Comparison of ENCODE assay signal across 7 cellular contexts in the genomic region with DNA sequence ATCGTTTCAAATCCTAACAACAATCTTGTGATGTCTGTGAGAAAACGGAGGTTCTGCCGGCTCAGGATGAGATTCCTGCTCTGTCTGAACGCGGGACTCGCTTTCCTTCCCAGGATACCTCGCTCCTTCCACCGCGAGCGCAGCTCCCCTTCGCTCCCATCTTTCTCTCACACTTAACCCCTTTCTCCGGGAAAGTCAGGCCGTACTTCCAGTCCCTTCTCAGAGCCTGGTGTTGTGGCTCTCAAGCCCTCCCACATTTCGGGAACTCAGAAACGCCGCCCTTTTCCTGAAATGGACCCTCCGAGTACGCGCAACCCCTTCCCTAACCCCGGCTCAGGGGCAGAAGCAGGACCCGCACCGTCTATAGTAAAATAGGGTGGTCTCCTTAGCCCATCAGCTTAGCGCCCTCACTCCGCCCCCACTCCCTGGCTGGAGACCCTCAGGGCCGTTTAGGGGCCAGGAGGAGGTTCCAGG. TPM values are rescaled to one million over a fixed set of nuclear protein-coding genes. Genes with fewer than 3 reads are reported as not detected.
DNase-seq lines count a peak whose midpoint lies in the region; ATAC-seq and TF ChIP-seq lines count a peak whose summit lies in the region.

No MANE protein-coding gene starts in this region.

- peak overlapping the region; percentile 96 for H3K4me3 Mint-ChIP-seq in HFFc6

- H3F3A ChIP-seq in OCI-LY1 (ENCODE audit: insufficient read depth, low read length), result no peaks in the 10 kb centered on the region

- TF ChIP-seq CTCF in HFFc6 (IDR thresholded peaks at IDR 0.05), result no peak
- TF ChIP-seq CTCF in OCI-LY1 (IDR thresholded peaks at IDR 0.05; ENCODE audit: low read length), result no peak
- TF ChIP-seq CTCF in choroid plexus epithelial cell (conservative IDR thresholded peaks at IDR 0.05; ENCODE audit: low read depth, low read length), result no peak
- TF ChIP-seq CTCF in right lobe of liver (IDR thresholded peaks at IDR 0.05), result no peak
- no peak for TF ChIP-seq CTCF in thoracic aorta (IDR thresholded peaks at IDR 0.05)

- intact Hi-C loops in right lobe of liver (cut with DNase I), result no loop called here

- H4K20me1 ChIP-seq in OCI-LY1 (ENCODE audit: insufficient read depth, low read length), result no peaks in the 10 kb centered on the region

- H3K9me3 ChIP-seq in OCI-LY1 (ENCODE audit: low read length) (no peaks in the 10 kb centered on the region), right lobe of liver (no peaks in the 10 kb centered on the region), thoracic aorta (no peaks in the 10 kb centered on the region)

- TF ChIP-seq POLR2A in right lobe of liver (IDR thresholded peaks at IDR 0.05), result no peak

- H3K36me3 ChIP-seq in OCI-LY1 (ENCODE audit: insufficient read depth, low read length), result peaks cover 4% of the 10 kb centered on the region; the same call in 1 of the 2 replicates
- no peaks in the 10 kb centered on the region for H3K36me3 ChIP-seq in right lobe of liver
- H3K36me3 ChIP-seq in thoracic aorta, result no peaks in the 10 kb centered on the region

- WGBS in right lobe of liver (ENCODE audit: insufficient coverage, low coverage, low lambda C conversion rate, missing lambda C conversion rate), result 3% methylated on average over 17 of the region's 25 CpGs

- peak; percentile 67 for DNase-seq in ELR (ENCODE audit: low read depth)
- no peak for DNase-seq in HFFc6
- peak; percentile 67 for DNase-seq in choroid plexus epithelial cell (ENCODE audit: low read depth)
- no peak for DNase-seq in right lobe of liver
- no peak for DNase-seq in thoracic aorta (ENCODE audit: low spot score)
- DNase-seq in GM19240 (ENCODE audit: insufficient read length, low spot score), result no peak

- peaks cover 22% of the 10 kb centered on the region for H3K36me3 Mint-ChIP-seq in HFFc6 (ENCODE audit: low read depth)

- H3K9ac ChIP-seq in OCI-LY1 (ENCODE audit: low read length), result peak overlapping the region; percentile 84

- peak; percentile 5 to 34 (median 6) for ATAC-seq in right lobe of liver
- ATAC-seq in thoracic aorta (ENCODE audit: insufficient number of reproducible peaks, low FRiP score, low read depth), result peak; percentile 2

- H3K4me3 ChIP-seq in OCI-LY1 (ENCODE audit: low read depth, low read length, poor library complexity, severe bottlenecking) (peak overlapping the region; percentile 78), choroid plexus epithelial cell (ENCODE audit: low read depth, low read length) (peak overlapping the region; percentile 94), right lobe of liver (peak overlapping the region; percentile 73 to 96 (median 94)), thoracic aorta (peak overlapping the region; percentile 94)

- peaks cover 35% of the 10 kb centered on the region for H3K79me2 ChIP-seq in OCI-LY1 (ENCODE audit: insufficient read depth, low read length)

- H3K27ac Mint-ChIP-seq in HFFc6, result peak overlapping the region; percentile 97

- H3K9me3 Mint-ChIP-seq in HFFc6, result no peaks in the 10 kb centered on the region

- peak overlapping the region; percentile 90 for H2AFZ ChIP-seq in OCI-LY1 (ENCODE audit: low read length)

- peak overlapping the region; percentile 96 for H3K4me2 ChIP-seq in OCI-LY1 (ENCODE audit: low read length)

- no peaks in the 10 kb centered on the region for H3K9me2 ChIP-seq in OCI-LY1 (ENCODE audit: low read depth, low read length)

- H3K4me1 ChIP-seq in OCI-LY1 (ENCODE audit: insufficient read depth, low read length, severe bottlenecking) (peaks cover 39% of the 10 kb centered on the region), right lobe of liver (peaks cover 0 to 60% (median 25%) of the 10 kb centered on the region in 4 donors), thoracic aorta (ENCODE audit: control insufficient read depth in 1 of 2, low read depth in 2 of 2) (peaks cover 15 to 69% of the 10 kb centered on the region in 2 donors)

- H3K27me3 ChIP-seq in OCI-LY1 (ENCODE audit: insufficient read depth, low read length) (no peaks in the 10 kb centered on the region), right lobe of liver (no peaks in the 10 kb centered on the region), thoracic aorta (replicated peaks; ENCODE audit: insufficient read depth) (no peaks in the 10 kb centered on the region)

- peak overlapping the region; percentile 85 for H3K27ac ChIP-seq in OCI-LY1 (ENCODE audit: low read depth, low read length, poor library complexity, severe bottlenecking)
- H3K27ac ChIP-seq in right lobe of liver, result peak overlapping the region; percentile 94 to 97 (median 97)
- peak overlapping the region; percentile 98 to 99 for H3K27ac ChIP-seq in thoracic aorta

- peaks cover 76% of the 10 kb centered on the region for H3K4me1 Mint-ChIP-seq in HFFc6 (ENCODE audit: low read depth)

- no peaks in the 10 kb centered on the region; the same call in 1 of the 2 replicates for H3K27me3 Mint-ChIP-seq in HFFc6 (ENCODE audit: insufficient read depth)

RNA-seq across cellular contexts. Expression of gene FEM1B, which starts 0.4 kb away (rescaled TPM):
- total RNA-seq in HFFc6 (2021; fragmentation: NEBNext Ultra II Directional; extraction: Animal tissue kit (Norgen Biotek cat#: 25700)), result 10 to 100 TPM; 30.7 to 38.0 (median 32.7) TPM
- total RNA-seq in right lobe of liver (10 to 100 TPM; 17.7 to 28.3 (median 23.1) TPM), thoracic aorta (10 to 100 TPM; 31.1 to 56.2 TPM)

RNA-seq across cellular contexts. Expression of gene CLN6, which starts 47.6 kb away (rescaled TPM):
- 10 to 100 TPM; 26.0 to 45.0 (median 37.1) TPM for total RNA-seq in HFFc6 (2021; fragmentation: NEBNext Ultra II Directional; extraction: Animal tissue kit (Norgen Biotek cat#: 25700))
- total RNA-seq in right lobe of liver, result 10 to 100 TPM; 10.7 to 24.3 (median 15.2) TPM
- total RNA-seq in thoracic aorta, result 10 to 100 TPM; 18.5 to 22.9 TPM

Comparison
In these comparisons a context has a peak if more than half of its experiments do, and no peak if none do; other contexts are left out.
1. DNase-seq: peak in ELR (single experiment) and choroid plexus epithelial cell (single experiment); none in HFFc6 (single experiment), right lobe of liver (0 of 3), thoracic aorta (single experiment) and GM19240 (single experiment).
2. Peak in every context shown above with its lines, with median percentiles within 50 percentile points of each other: H3K27ac ChIP-seq and H3K4me3 ChIP-seq.